ENCODE assay signal across 1 cellular context in the genomic region with DNA sequence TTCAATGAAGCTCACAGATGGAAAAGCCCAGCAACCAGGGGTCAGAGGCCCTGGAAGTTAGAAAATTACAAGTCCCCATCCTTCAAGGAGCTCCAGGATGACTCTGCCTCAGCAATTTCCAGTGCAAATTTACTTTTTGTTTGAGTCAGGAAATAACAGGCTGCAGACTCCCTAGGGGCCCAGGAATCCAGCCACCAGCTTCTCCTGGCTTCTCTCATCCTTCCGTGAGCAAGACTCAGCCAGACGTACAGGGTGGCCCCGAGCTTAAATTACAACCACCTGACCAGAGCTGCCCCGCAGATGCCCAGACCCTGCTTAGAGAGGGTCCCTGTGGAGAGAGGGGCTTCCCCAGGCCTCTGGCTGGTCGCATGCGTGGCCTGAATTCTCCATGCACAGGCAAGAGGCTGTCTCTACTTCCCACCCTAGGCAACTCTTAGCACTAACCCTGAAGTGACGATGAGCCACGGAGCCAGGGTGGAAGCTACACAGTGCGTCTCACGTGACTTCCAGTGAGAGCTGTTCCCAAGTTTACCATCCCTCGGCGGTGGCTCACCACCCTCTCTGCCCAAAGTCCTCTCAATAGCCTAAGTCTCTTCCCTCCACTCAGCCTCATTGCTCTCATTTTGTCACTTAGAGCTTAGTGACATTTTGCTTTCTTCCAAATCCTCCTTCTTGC.
A peak's percentile ranks its signal among the peaks of the same experiment; 100 is the strongest.
TF ChIP-seq lines count a peak whose summit lies in the region.

No MANE protein-coding gene starts in this region.

TF ChIP-seq in HepG2, 621 proteins besides CTCF, POLR2A, EP300 and RAD21:
- TF ChIP-seq ZNF18 (CRISPR knock-in tag; IDR thresholded peaks at IDR 0.05; ENCODE audit: insufficient replicate concordance) (no peak), ZNF597 (CRISPR knock-in tag; IDR thresholded peaks at IDR 0.05) (no peak), AGO1 (IDR thresholded peaks at IDR 0.05; ENCODE audit: low read depth, low read length, poor library complexity, severe bottlenecking) (no peak), ZNF484 (CRISPR knock-in tag; IDR thresholded peaks at IDR 0.05; ENCODE audit: borderline replicate concordance, low read depth) (no peak), JUN (CRISPR knock-in tag; IDR thresholded peaks at IDR 0.05) (no peak), AHDC1 (CRISPR knock-in tag; IDR thresholded peaks at IDR 0.05; ENCODE audit: borderline replicate concordance) (no peak), ZNF234 (CRISPR knock-in tag; conservative IDR thresholded peaks at IDR 0.05) (no peak), BHLHE40 (IDR thresholded peaks at IDR 0.05; ENCODE audit: low read length) (peak; percentile 78), ZNF124 (CRISPR knock-in tag; IDR thresholded peaks at IDR 0.05) (no peak), FOSL2 (CRISPR knock-in tag; IDR thresholded peaks at IDR 0.05) (no peak), ZBTB40 (IDR thresholded peaks at IDR 0.05) (no peak), ZBTB40 (CRISPR knock-in tag; IDR thresholded peaks at IDR 0.05) (no peak), NFIC (IDR thresholded peaks at IDR 0.05; ENCODE audit: low read length) (no peak), HNRNPUL1 (IDR thresholded peaks at IDR 0.05; ENCODE audit: low read depth, low read length) (no peak), ZXDC (CRISPR knock-in tag; IDR thresholded peaks at IDR 0.05) (no peak), SMAD1 (CRISPR knock-in tag; IDR thresholded peaks at IDR 0.05; ENCODE audit: borderline replicate concordance, low read depth) (no peak), NR1H2 (CRISPR knock-in tag; IDR thresholded peaks at IDR 0.05; ENCODE audit: borderline replicate concordance, low read depth) (no peak)
- TF ChIP-seq, protein P1, sequence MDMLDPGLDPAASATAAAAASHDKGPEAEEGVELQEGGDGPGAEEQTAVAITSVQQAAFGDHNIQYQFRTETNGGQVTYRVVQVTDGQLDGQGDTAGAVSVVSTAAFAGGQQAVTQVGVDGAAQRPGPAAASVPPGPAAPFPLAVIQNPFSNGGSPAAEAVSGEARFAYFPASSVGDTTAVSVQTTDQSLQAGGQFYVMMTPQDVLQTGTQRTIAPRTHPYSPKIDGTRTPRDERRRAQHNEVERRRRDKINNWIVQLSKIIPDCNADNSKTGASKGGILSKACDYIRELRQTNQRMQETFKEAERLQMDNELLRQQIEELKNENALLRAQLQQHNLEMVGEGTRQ (IDR thresholded peaks at IDR 0.05; ENCODE audit: low read depth, low read length): peak; percentile 50; the same call in 1 of the 2 replicates
- TF ChIP-seq, protein P1 (CRISPR knock-in tag; IDR thresholded peaks at IDR 0.05; ENCODE audit: borderline replicate concordance): no peak
